Comparison of ENCODE assay signal across 8 cellular contexts in the genomic region with DNA sequence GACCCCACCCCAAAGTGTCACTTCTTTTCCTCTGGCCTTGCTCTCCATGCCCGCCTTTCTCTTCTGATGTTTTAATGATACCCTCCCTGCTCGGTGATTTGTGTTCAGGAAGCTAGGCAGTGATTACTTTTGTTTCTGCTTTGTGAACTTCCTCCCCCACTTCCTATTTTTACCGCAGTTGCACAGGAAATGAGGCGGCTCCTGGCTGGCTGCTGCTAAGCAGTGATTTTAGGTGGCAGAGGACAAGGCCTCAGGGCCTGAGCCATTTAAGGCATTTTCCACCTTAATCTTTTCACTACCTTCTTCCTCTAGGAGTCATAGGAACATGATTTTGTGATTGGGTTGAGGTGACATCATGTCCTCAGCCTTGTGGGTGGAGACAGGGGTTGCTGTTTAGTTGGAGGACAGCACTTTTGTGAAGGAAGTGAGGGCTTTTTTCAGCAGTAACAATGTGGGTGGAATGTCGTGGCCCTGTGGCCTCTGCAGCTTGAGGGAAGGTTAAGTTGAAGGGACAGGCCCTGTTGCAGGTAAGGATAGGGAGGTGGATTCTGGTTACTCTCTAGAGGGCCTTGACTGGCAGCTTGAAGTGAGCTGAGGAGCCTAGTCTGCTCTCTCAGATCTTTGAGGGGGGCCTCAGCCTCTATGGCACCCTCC. TPM values are rescaled to one million over a fixed set of nuclear protein-coding genes. Genes with fewer than 3 reads are reported as not detected.
DNase-seq lines count a peak whose midpoint lies in the region; ATAC-seq and TF ChIP-seq lines count a peak whose summit lies in the region.

No MANE protein-coding gene starts in this region.

- intact Hi-C loops in OCI-LY7 (cut with micrococcal nuclease; ENCODE audit: unreplicated experiment), result loop anchor here (2.0 kb wide), 1 partner anchor 41 kb away; no protein-coding TSS in a partner anchor
- intact Hi-C loops in thyroid gland (cut with DNase I), result no loop called here

- peak overlapping the region; percentile 98 for H3K4me2 ChIP-seq in OCI-LY7 (ENCODE audit: low read length)

- H3K9me2 ChIP-seq in OCI-LY7 (ENCODE audit: insufficient read depth, low read length), result no peaks in the 10 kb centered on the region

- H3K9me3 Mint-ChIP-seq in activated T-cell treated with anti-CD3 and anti-CD28 coated beads, Interleukin-2, amount 50 U/mL, for 4 hours, result no peaks in the 10 kb centered on the region

- no peaks in the 10 kb centered on the region for H3K27me3 ChIP-seq in thyroid gland

- H3K79me2 ChIP-seq in OCI-LY7 (ENCODE audit: insufficient read depth, low read depth, low read length), result peaks cover 50% of the 10 kb centered on the region

- peaks cover 1% of the 10 kb centered on the region for H3K9me3 ChIP-seq in OCI-LY7 (ENCODE audit: low read length)
- no peaks in the 10 kb centered on the region for H3K9me3 ChIP-seq in thyroid gland

- H3K27me3 Mint-ChIP-seq in activated T-cell treated with anti-CD3 and anti-CD28 coated beads, Interleukin-2, amount 50 U/mL, for 4 hours (ENCODE audit: low read depth), result no peaks in the 10 kb centered on the region

- H3K4me1 Mint-ChIP-seq in activated T-cell treated with anti-CD3 and anti-CD28 coated beads, Interleukin-2, amount 50 U/mL, for 4 hours (ENCODE audit: low read depth), result peaks cover 73% of the 10 kb centered on the region

- ATAC-seq in activated T-cell treated with anti-CD3 and anti-CD28 coated beads, Interleukin-2, amount 50 U/mL, for 4 hours, result peak; percentile 88 to 91
- peak; percentile 46 for ATAC-seq in omental fat pad (ENCODE audit: low FRiP score)

- DNase-seq in EH (ENCODE audit: low read depth) (peak; percentile 90), HEK293T (ENCODE audit: extremely low spot score) (peak; percentile 31), OCI-LY7 (ENCODE audit: low spot score) (peak; percentile 89), fibroblast of the aortic adventitia (ENCODE audit: low read depth) (peak; percentile 71), omental fat pad (ENCODE audit: low spot score) (no peak), thyroid gland (peak; percentile 45 to 61), superior temporal gyrus (ENCODE audit: extremely low spot score) (no peak)
- peak; percentile 64 for DNase-seq in activated T-cell treated with anti-CD3 and anti-CD28 coated beads, Interleukin-2, amount 50 U/mL, for 4 hours

- peaks cover 11% of the 10 kb centered on the region for H3K36me3 Mint-ChIP-seq in activated T-cell treated with anti-CD3 and anti-CD28 coated beads, Interleukin-2, amount 50 U/mL, for 4 hours (ENCODE audit: insufficient read depth)

- peak overlapping the region; percentile 71; the same call in 1 of the 2 replicates for H2AFZ ChIP-seq in OCI-LY7 (ENCODE audit: low read length)

- H3K4me3 Mint-ChIP-seq in activated T-cell treated with anti-CD3 and anti-CD28 coated beads, Interleukin-2, amount 50 U/mL, for 4 hours, result peak overlapping the region; percentile 75

- peaks cover 81% of the 10 kb centered on the region for H3K4me1 ChIP-seq in OCI-LY7 (ENCODE audit: insufficient read depth, low read length, poor library complexity, severe bottlenecking)
- H3K4me1 ChIP-seq in thyroid gland, result peaks cover 51 to 62% of the 10 kb centered on the region in 2 donors

- peak in 1 of 2 donors; percentile 43 for TF ChIP-seq POLR2A in thyroid gland (IDR thresholded peaks at IDR 0.05)

- BruUV-seq in OCI-LY7 (replicated peaks; lab: Mats Ljungman, UMichigan), result no TSS peak

- H3K27ac ChIP-seq in OCI-LY7 (ENCODE audit: low read depth, low read length, poor library complexity, severe bottlenecking), result peak overlapping the region; percentile 94
- peak overlapping the region; percentile 42 to 87 (median 85) for H3K27ac ChIP-seq in thyroid gland

- H3K4me3 ChIP-seq in OCI-LY7 (ENCODE audit: low read depth, low read length, poor library complexity, severe bottlenecking) (peak overlapping the region; percentile 57), fibroblast of the aortic adventitia (ENCODE audit: low read depth, low read length) (peak overlapping the region; percentile 11), thyroid gland (replicated peaks in 1 of 3) (no peak overlapping the region)

- H4K20me1 ChIP-seq in OCI-LY7 (ENCODE audit: insufficient read depth, low read length), result no peaks in the 10 kb centered on the region

- TF ChIP-seq CTCF in OCI-LY7 (conservative IDR thresholded peaks at IDR 0.05; ENCODE audit: low read length) (no peak), fibroblast of the aortic adventitia (IDR thresholded peaks at IDR 0.05; ENCODE audit: insufficient read depth, low read length) (no peak), omental fat pad (IDR thresholded peaks at IDR 0.05) (no peak), thyroid gland (IDR thresholded peaks at IDR 0.05) (no peak)

- 31 to 32% methylated on average over 5 of the region's 5 CpGs for WGBS in thyroid gland, 2 donors

- H3K36me3 ChIP-seq in OCI-LY7 (ENCODE audit: insufficient read depth, low read length) (no peaks in the 10 kb centered on the region), thyroid gland (no peaks in the 10 kb centered on the region)

- CTCF ChIA-PET in HEK293T (lab: Yijun Ruan, JAX), result no interaction called here
- CTCF ChIA-PET in OCI-LY7 (lab: Charles Lee; ENCODE audit: unreplicated experiment), result interaction anchor here (0.5 to 2.2 kb wide), 2 partner anchors 9 to 737 kb away, joined by 4 to 11 read pairs; no protein-coding TSS in a partner anchor

- POLR2A ChIA-PET in HEK293T (lab: Yijun Ruan, JAX), result interaction anchor here (0.9 to 1.8 kb wide), 2 partner anchors 9 to 11 kb away, joined by 3 to 6 read pairs; no protein-coding TSS in a partner anchor
- POLR2A ChIA-PET in OCI-LY7 (lab: Charles Lee), result interaction anchor here (0.5 to 3.2 kb wide), 16 partner anchors 9 to 910 kb away, joined by 3 to 16 read pairs (median 4); no protein-coding TSS in a partner anchor

TF ChIP-seq in HEK293T, 16 proteins besides CTCF, POLR2A, EP300 and RAD21:
- TF ChIP-seq FOXA1 (IDR thresholded peaks at IDR 0.05) (no peak), PKNOX1 (IDR thresholded peaks at IDR 0.05) (peak; percentile 19; the same call in 1 of the 2 replicates)

RNA-seq across cellular contexts. Expression of gene GARRE1, which starts 15.7 kb away (rescaled TPM):
- total RNA-seq in OCI-LY7 (2014; rRNA removed; shearing (Covaris generic)), result 11.1 and 15.4 TPM in 2 replicates
- total RNA-seq in OCI-LY7 (2022) (18.8 and 19.8 TPM in 2 replicates), fibroblast of the aortic adventitia (ENCODE audit: low replicate concordance) (8.0 and 13.9 TPM in 2 replicates), omental fat pad (10 to 100 TPM; 18.4 to 50.6 (median 31.7) TPM), thyroid gland (10 to 100 TPM; 24.7 to 43.5 (median 30.9) TPM)
- total RNA-seq in activated T-cell treated with anti-CD3 and anti-CD28 coated beads, Interleukin-2, amount 50 U/mL, for 4 hours, result 1 to 10 TPM; 8.1 to 8.9 (median 8.4) TPM

Comparison
In these comparisons a context has a peak if more than half of its experiments do, and no peak if none do; other contexts are left out.
1. DNase-seq: peak in EH (single experiment), HEK293T (single experiment), OCI-LY7 (single experiment), activated T-cell treated with anti-CD3 and anti-CD28 coated beads, Interleukin-2, amount 50 U/mL, for 4 hours (single experiment), fibroblast of the aortic adventitia (single experiment) and thyroid gland (2 of 2); none in omental fat pad (single experiment) and superior temporal gyrus (single experiment).
2. H3K4me3 ChIP-seq: peak in OCI-LY7 (single experiment) and fibroblast of the aortic adventitia (single experiment); none in thyroid gland (0 of 3).